31 cellular contexts compared by ENCODE assay signal in genomic region chr12:48191096-48191495, GRCh38. TPM values are rescaled to one million over a fixed set of nuclear protein-coding genes. Genes with fewer than 3 reads are reported as not detected.
"Had no signal": no experiment of that assay in that cellular context is flagged by ENCODE, and none has a peak within 500 bp of the region (broad histone marks: within the 10 kb centered on the region; RNA-seq: fewer than 3 reads in every experiment).

No MANE protein-coding gene starts in this region.

- H3K36me3 Mint-ChIP-seq: natural killer cell treated with Interleukin-12 subunit alpha and Interleukin-12 subunit beta and Interleukin-15 and Interleukin-18, amount 100 ng/mL, for 72 hours; stimulated activated effector memory CD8-positive, alpha-beta T cell treated with anti-CD3 and anti-CD28 coated beads, Interleukin-12 subunit alpha, Interleukin-12 subunit beta, amount 100 ng/mL, for 72 hours had no signal

- H3K4me3 Mint-ChIP-seq: naive thymus-derived CD4-positive, alpha-beta T cell; natural killer cell treated with Interleukin-12 subunit alpha and Interleukin-12 subunit beta and Interleukin-15 and Interleukin-18, amount 100 ng/mL, for 72 hours; stimulated activated effector memory CD8-positive, alpha-beta T cell treated with anti-CD3 and anti-CD28 coated beads, Interleukin-12 subunit alpha, Interleukin-12 subunit beta, amount 100 ng/mL, for 72 hours; stimulated activated naive CD8-positive, alpha-beta T cell treated with anti-CD3 and anti-CD28 coated beads, Interleukin-15, Interleukin-2, amounts not matched to agents 100 ng/mL and 50 ng/mL, for 24 hours had no signal

- H3K36me3 ChIP-seq: left lung, lower lobe of right lung, ovary, right atrium auricular region, right lobe of liver, suprapubic skin, thoracic aorta, tibial artery, upper lobe of right lung had no signal

- H3K9me3 ChIP-seq: left lung, lower lobe of right lung, mucosa of descending colon, ovary, right atrium auricular region, right lobe of liver, suprapubic skin, thoracic aorta, tibial artery, upper lobe of right lung had no signal

- H3K9me3 Mint-ChIP-seq: naive thymus-derived CD4-positive, alpha-beta T cell; natural killer cell treated with Interleukin-12 subunit alpha and Interleukin-12 subunit beta and Interleukin-15 and Interleukin-18, amount 100 ng/mL, for 72 hours; stimulated activated effector memory CD8-positive, alpha-beta T cell treated with anti-CD3 and anti-CD28 coated beads, Interleukin-12 subunit alpha, Interleukin-12 subunit beta, amount 100 ng/mL, for 72 hours; stimulated activated naive CD8-positive, alpha-beta T cell treated with anti-CD3 and anti-CD28 coated beads, Interleukin-15, Interleukin-2, amounts not matched to agents 100 ng/mL and 50 ng/mL, for 24 hours had no signal

- H3K4me1 ChIP-seq: lower lobe of right lung, right atrium auricular region, right lobe of liver, tibial artery had no signal

- H3K4me3 ChIP-seq: left lung, lower lobe of right lung, mucosa of descending colon, ovary, right atrium auricular region, right lobe of liver, suprapubic skin, thoracic aorta, tibial artery, upper lobe of right lung had no signal

- H3K27ac ChIP-seq: left lung, lower lobe of right lung, ovary, right atrium auricular region, right lobe of liver, suprapubic skin, thoracic aorta, tibial artery, upper lobe of right lung had no signal

- DNase-seq: head of caudate nucleus; hippocampal formation; left colon; left lung; lower lobe of right lung; mesendoderm; midbrain; mucosa of descending colon; naive thymus-derived CD4-positive, alpha-beta T cell; ovary; right lobe of liver; stimulated activated CD4-positive, alpha-beta T cell treated with anti-CD3 and anti-CD28 coated beads, Interleukin-4, amount 100 ng/mL, for 24 hours; stimulated activated naive CD4-positive, alpha-beta T cell; tibial artery; trophoblast cell; upper lobe of right lung had no signal

- H3K27ac Mint-ChIP-seq: naive thymus-derived CD4-positive, alpha-beta T cell; natural killer cell treated with Interleukin-12 subunit alpha and Interleukin-12 subunit beta and Interleukin-15 and Interleukin-18, amount 100 ng/mL, for 72 hours; progenitor cell of endocrine pancreas; stimulated activated effector memory CD8-positive, alpha-beta T cell treated with anti-CD3 and anti-CD28 coated beads, Interleukin-12 subunit alpha, Interleukin-12 subunit beta, amount 100 ng/mL, for 72 hours; stimulated activated naive CD8-positive, alpha-beta T cell treated with anti-CD3 and anti-CD28 coated beads, Interleukin-15, Interleukin-2, amounts not matched to agents 100 ng/mL and 50 ng/mL, for 24 hours had no signal

- H3K27me3 ChIP-seq: ovary, right atrium auricular region, right lobe of liver, upper lobe of right lung had no signal

RNA-seq across cellular contexts. Expression of gene OR10AD1, which starts 12.0 kb away (rescaled TPM):
- total RNA-seq: left colon; left lung; liver; lower lobe of right lung; mucosa of descending colon; myocyte; naive thymus-derived CD4-positive, alpha-beta T cell; natural killer cell treated with Interleukin-12 subunit alpha and Interleukin-12 subunit beta and Interleukin-15 and Interleukin-18, amount 100 ng/mL, for 72 hours; omental fat pad; ovary; progenitor cell of endocrine pancreas; pulmonary artery endothelial cell; renal cortical epithelial cell; right atrium auricular region; right lobe of liver; skeletal muscle tissue; subcutaneous adipose tissue; suprapubic skin; thoracic aorta; upper lobe of right lung had no signal
- polyA plus RNA-seq: liver; naive thymus-derived CD4-positive, alpha-beta T cell; neural cell; ovary had no signal
